In the genomic region with DNA sequence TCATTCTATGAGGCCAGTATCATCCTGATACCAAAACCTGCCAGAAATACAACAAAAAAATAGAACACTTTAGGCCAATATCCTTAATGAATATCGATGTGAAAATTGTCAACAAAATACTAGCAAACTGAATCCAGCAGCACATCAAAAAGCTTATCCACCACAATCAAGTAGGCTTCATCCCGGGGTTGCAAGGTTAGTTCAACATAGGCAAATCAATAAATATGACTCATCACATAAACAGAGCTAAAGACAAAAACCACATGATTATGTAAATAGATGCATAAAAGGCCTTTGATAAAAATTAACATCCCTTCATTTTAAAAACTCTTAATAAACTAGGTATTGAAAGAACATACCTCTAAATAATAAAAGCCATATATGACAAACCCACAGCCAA, we compare ENCODE assay signal across 1 cellular context.
TF ChIP-seq lines count a peak whose summit lies in the region.

No MANE protein-coding gene starts in this region.

TF ChIP-seq in HepG2, 621 proteins besides CTCF, POLR2A, EP300 and RAD21 (continued from another document):
- TF ChIP-seq, protein P1, sequence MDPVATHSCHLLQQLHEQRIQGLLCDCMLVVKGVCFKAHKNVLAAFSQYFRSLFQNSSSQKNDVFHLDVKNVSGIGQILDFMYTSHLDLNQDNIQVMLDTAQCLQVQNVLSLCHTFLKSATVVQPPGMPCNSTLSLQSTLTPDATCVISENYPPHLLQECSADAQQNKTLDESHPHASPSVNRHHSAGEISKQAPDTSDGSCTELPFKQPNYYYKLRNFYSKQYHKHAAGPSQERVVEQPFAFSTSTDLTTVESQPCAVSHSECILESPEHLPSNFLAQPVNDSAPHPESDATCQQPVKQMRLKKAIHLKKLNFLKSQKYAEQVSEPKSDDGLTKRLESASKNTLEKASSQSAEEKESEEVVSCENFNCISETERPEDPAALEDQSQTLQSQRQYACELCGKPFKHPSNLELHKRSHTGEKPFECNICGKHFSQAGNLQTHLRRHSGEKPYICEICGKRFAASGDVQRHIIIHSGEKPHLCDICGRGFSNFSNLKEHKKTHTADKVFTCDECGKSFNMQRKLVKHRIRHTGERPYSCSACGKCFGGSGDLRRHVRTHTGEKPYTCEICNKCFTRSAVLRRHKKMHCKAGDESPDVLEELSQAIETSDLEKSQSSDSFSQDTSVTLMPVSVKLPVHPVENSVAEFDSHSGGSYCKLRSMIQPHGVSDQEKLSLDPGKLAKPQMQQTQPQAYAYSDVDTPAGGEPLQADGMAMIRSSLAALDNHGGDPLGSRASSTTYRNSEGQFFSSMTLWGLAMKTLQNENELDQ (CRISPR knock-in tag; IDR thresholded peaks at IDR 0.05; ENCODE audit: borderline replicate concordance): no peak
- TF ChIP-seq ZBTB3 (CRISPR knock-in tag; IDR thresholded peaks at IDR 0.05; ENCODE audit: borderline replicate concordance, low read depth): no peak
- TF ChIP-seq, protein P2, sequence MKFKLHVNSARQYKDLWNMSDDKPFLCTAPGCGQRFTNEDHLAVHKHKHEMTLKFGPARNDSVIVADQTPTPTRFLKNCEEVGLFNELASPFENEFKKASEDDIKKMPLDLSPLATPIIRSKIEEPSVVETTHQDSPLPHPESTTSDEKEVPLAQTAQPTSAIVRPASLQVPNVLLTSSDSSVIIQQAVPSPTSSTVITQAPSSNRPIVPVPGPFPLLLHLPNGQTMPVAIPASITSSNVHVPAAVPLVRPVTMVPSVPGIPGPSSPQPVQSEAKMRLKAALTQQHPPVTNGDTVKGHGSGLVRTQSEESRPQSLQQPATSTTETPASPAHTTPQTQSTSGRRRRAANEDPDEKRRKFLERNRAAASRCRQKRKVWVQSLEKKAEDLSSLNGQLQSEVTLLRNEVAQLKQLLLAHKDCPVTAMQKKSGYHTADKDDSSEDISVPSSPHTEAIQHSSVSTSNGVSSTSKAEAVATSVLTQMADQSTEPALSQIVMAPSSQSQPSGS (CRISPR knock-in tag; IDR thresholded peaks at IDR 0.05): no peak
- no peak for TF ChIP-seq CREB1 (IDR thresholded peaks at IDR 0.05)
- no peak for TF ChIP-seq CREB1 (CRISPR knock-in tag; IDR thresholded peaks at IDR 0.05)
- no peak for TF ChIP-seq SIN3B (IDR thresholded peaks at IDR 0.05; ENCODE audit: low read length)
